1 cellular context compared by ENCODE assay signal in the genomic region with DNA sequence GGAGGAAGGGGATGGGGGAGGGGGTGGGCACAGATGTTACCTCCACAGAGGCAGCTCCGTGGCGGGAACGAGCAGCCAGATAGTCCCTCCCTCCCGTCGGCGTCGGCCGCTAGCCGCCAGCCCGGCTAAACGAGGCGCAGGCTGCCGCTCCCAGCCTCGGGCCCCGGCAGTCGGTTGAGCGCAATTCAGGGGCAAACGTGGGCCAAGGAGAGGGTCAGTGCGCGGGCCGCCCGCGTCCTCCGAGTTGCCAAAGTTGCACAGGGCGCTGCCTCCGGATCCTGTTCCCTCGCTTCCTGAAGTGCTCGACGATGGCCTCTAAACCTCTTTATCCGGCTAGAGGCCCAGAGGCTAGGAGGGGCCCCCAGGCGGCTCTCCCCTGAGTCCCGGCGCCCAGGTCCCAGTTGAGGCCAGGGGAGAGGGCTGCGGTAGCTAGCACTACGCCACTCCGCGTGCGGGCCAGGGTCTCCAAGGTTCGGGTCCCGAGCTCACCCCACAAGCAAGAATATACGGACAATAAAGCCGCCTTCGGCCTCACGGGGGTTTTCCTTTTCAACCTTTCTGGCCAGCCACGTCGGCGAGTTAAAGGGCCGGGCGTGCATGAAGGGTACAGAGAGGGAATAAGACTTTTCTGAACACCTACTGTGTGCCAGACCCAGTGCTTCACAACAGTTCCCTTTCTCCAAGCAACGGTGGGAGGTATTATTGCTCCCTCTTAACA.
TF ChIP-seq lines count a peak whose summit lies in the region.

No MANE protein-coding gene starts in this region.

TF ChIP-seq in GM12878, 131 proteins besides CTCF, POLR2A, EP300 and RAD21 (continued from another document):
- TF ChIP-seq, protein P1, sequence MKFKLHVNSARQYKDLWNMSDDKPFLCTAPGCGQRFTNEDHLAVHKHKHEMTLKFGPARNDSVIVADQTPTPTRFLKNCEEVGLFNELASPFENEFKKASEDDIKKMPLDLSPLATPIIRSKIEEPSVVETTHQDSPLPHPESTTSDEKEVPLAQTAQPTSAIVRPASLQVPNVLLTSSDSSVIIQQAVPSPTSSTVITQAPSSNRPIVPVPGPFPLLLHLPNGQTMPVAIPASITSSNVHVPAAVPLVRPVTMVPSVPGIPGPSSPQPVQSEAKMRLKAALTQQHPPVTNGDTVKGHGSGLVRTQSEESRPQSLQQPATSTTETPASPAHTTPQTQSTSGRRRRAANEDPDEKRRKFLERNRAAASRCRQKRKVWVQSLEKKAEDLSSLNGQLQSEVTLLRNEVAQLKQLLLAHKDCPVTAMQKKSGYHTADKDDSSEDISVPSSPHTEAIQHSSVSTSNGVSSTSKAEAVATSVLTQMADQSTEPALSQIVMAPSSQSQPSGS (IDR thresholded peaks at IDR 0.05; ENCODE audit: low read length): no peak
- TF ChIP-seq HSF1 (IDR thresholded peaks at IDR 0.05; ENCODE audit: low read depth, low read length): no peak
- TF ChIP-seq ZZZ3 (IDR thresholded peaks at IDR 0.05; ENCODE audit: control insufficient read depth, insufficient read length, low read depth): no peak
- no peak for TF ChIP-seq PAX5 (IDR thresholded peaks at IDR 0.05; ENCODE audit: borderline replicate concordance, low read depth, low read length)
- TF ChIP-seq CEBPZ (IDR thresholded peaks at IDR 0.05; ENCODE audit: low read depth, low read length): no peak
- no peak for TF ChIP-seq NFYA (IDR thresholded peaks at IDR 0.05; ENCODE audit: borderline replicate concordance, low read depth, low read length)
- no peak for TF ChIP-seq RB1 (IDR thresholded peaks at IDR 0.05; ENCODE audit: borderline replicate concordance)
- no peak for TF ChIP-seq KLF5 (IDR thresholded peaks at IDR 0.05; ENCODE audit: partially characterized antibody)
- no peak for TF ChIP-seq NR2C1 (IDR thresholded peaks at IDR 0.05)
- no peak for TF ChIP-seq ZNF687 (IDR thresholded peaks at IDR 0.05)
- no peak for TF ChIP-seq JUNB (IDR thresholded peaks at IDR 0.05)
- no peak for TF ChIP-seq ZNF592 (IDR thresholded peaks at IDR 0.05)
- TF ChIP-seq, protein P2, sequence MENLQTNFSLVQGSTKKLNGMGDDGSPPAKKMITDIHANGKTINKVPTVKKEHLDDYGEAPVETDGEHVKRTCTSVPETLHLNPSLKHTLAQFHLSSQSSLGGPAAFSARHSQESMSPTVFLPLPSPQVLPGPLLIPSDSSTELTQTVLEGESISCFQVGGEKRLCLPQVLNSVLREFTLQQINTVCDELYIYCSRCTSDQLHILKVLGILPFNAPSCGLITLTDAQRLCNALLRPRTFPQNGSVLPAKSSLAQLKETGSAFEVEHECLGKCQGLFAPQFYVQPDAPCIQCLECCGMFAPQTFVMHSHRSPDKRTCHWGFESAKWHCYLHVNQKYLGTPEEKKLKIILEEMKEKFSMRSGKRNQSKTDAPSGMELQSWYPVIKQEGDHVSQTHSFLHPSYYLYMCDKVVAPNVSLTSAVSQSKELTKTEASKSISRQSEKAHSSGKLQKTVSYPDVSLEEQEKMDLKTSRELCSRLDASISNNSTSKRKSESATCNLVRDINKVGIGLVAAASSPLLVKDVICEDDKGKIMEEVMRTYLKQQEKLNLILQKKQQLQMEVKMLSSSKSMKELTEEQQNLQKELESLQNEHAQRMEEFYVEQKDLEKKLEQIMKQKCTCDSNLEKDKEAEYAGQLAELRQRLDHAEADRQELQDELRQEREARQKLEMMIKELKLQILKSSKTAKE (IDR thresholded peaks at IDR 0.05; ENCODE audit: low read depth, poor library complexity, severe bottlenecking): no peak
- TF ChIP-seq, protein P3, sequence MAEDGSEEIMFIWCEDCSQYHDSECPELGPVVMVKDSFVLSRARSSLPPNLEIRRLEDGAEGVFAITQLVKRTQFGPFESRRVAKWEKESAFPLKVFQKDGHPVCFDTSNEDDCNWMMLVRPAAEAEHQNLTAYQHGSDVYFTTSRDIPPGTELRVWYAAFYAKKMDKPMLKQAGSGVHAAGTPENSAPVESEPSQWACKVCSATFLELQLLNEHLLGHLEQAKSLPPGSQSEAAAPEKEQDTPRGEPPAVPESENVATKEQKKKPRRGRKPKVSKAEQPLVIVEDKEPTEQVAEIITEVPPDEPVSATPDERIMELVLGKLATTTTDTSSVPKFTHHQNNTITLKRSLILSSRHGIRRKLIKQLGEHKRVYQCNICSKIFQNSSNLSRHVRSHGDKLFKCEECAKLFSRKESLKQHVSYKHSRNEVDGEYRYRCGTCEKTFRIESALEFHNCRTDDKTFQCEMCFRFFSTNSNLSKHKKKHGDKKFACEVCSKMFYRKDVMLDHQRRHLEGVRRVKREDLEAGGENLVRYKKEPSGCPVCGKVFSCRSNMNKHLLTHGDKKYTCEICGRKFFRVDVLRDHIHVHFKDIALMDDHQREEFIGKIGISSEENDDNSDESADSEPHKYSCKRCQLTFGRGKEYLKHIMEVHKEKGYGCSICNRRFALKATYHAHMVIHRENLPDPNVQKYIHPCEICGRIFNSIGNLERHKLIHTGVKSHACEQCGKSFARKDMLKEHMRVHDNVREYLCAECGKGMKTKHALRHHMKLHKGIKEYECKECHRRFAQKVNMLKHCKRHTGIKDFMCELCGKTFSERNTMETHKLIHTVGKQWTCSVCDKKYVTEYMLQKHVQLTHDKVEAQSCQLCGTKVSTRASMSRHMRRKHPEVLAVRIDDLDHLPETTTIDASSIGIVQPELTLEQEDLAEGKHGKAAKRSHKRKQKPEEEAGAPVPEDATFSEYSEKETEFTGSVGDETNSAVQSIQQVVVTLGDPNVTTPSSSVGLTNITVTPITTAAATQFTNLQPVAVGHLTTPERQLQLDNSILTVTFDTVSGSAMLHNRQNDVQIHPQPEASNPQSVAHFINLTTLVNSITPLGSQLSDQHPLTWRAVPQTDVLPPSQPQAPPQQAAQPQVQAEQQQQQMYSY (CRISPR knock-in tag; IDR thresholded peaks at IDR 0.05): no peak
